Comparison of ENCODE assay signal across 8 cellular contexts in genomic region chr13:77697208-77698103, GRCh38. TPM values are rescaled to one million over a fixed set of nuclear protein-coding genes. Genes with fewer than 3 reads are reported as not detected.
A peak's percentile ranks its signal among the peaks of the same experiment; 100 is the strongest.
DNase-seq lines count a peak whose midpoint lies in the region; ATAC-seq lines count a peak whose summit lies in the region.

SLAIN1 (plus strand) TSS chr13:77697687; CDS start chr13:77697914, 227 bp downstream.

- peak; percentile 75 for ATAC-seq in GM21717 (IDR thresholded peaks at IDR 0.05; ENCODE audit: unreplicated experiment)

- peak; percentile 78 for DNase-seq in DMS53 (lab: John Stamatoyannopoulos, UW)
- DNase-seq in Kasumi-1 (lab: John Stamatoyannopoulos, UW), result peak; percentile 92 to 94
- DNase-seq in SHP77 (lab: John Stamatoyannopoulos, UW), result peak; percentile 76 to 81
- DNase-seq in activated T-helper 9 cell treated with anti-CD3 and anti-CD28 coated beads, Interleukin-2, amount 50 U/mL, for 16 hours (ENCODE audit: low read depth), result peak; percentile 73
- peak; percentile 93 for DNase-seq in globus pallidus (ENCODE audit: low spot score)
- peak; percentile 56 to 98 (median 90) for DNase-seq in nucleus accumbens (lab: John Stamatoyannopoulos, UW)

- H3K27ac ChIP-seq in temporal lobe (ENCODE audit: low read depth, low read length), result peak within 1 kb of the TSS; percentile 80

RNA-seq across cellular contexts. Expression of gene SLAIN1, which starts in this region (rescaled TPM):
- 289 TPM for total RNA-seq in temporal lobe

Comparison
In these comparisons a context has a peak if more than half of its experiments do, and no peak if none do; other contexts are left out.
1. Peak in every context shown above with its lines: DNase-seq, ATAC-seq and H3K27ac ChIP-seq.